Comparison of ENCODE assay signal across 24 cellular contexts in genomic region chr9:127848756-127849504, GRCh38. TPM values are rescaled to one million over a fixed set of nuclear protein-coding genes. Genes with fewer than 3 reads are reported as not detected.
DNase-seq lines count a peak whose midpoint lies in the region; ATAC-seq, FAIRE-seq and TF ChIP-seq lines count a peak whose summit lies in the region.
"Had no signal": no experiment of that assay in that cellular context is flagged by ENCODE, and none has a peak within 500 bp of the region (broad histone marks: within the 10 kb centered on the region; RNA-seq: fewer than 3 reads in every experiment).

No MANE protein-coding gene starts in this region.

- H3K27ac ChIP-seq in WERI-Rb-1 (peak overlapping the region; percentile 94), kidney (ENCODE audit: low read depth in 2 of 2, low read length in 2 of 2) (peak overlapping the region; percentile 84 to 90)
- H3K27ac ChIP-seq: GM23248, transverse colon had no signal

- peaks cover 27% of the 10 kb centered on the region for H3K4me1 Mint-ChIP-seq in activated CD8-positive, alpha-beta T cell treated with anti-CD3 and anti-CD28 coated beads, Interleukin-2, amount 10 ng/mL, durations not matched to agents 7 days and 5 days (ENCODE audit: low read depth)
- H3K4me1 Mint-ChIP-seq in activated CD8-positive, alpha-beta T cell treated with anti-CD3 and anti-CD28 coated beads for 36 hours (ENCODE audit: low read depth): peaks cover 12% of the 10 kb centered on the region
- peaks cover 16 to 26% of the 10 kb centered on the region in 2 donors for H3K4me1 Mint-ChIP-seq in stimulated activated naive B cell treated with anti-CD40 and anti-IgM and Interleukin-4, amounts not matched to agents 10 μg/mL and 1 μg/mL and 100 μg/mL, for 72 hours

- H3K4me1 ChIP-seq in kidney (ENCODE audit: control insufficient read depth in 1 of 2, insufficient read depth in 1 of 2, low read depth in 1 of 2, low read length in 2 of 2): peaks cover 3 to 22% of the 10 kb centered on the region in 2 donors

- H3K4me3 ChIP-seq in WERI-Rb-1 (ENCODE audit: low read depth, low read length) (no peak overlapping the region), kidney (ENCODE audit: low read length in 2 of 2) (peak overlapping the region; percentile 47 to 81)
- H3K4me3 ChIP-seq: GM23248, transverse colon had no signal

- no peak for DNase-seq in activated CD8-positive, alpha-beta T cell treated with anti-CD3 and anti-CD28 coated beads, Interleukin-2, amount 10 ng/mL, durations not matched to agents 7 days and 5 days
- no peak for DNase-seq in activated CD8-positive, alpha-beta T cell treated with anti-CD3 and anti-CD28 coated beads for 36 hours
- DNase-seq in WERI-Rb-1 (no peak), kidney (no peak), D341Med (ENCODE audit: low spot score) (no peak), NCI-H226 (no peak), SW 1271 (lab: John Stamatoyannopoulos, UW) (no peak)
- no peak for DNase-seq in stimulated activated naive B cell treated with anti-CD40 and anti-IgM and Interleukin-4, amounts not matched to agents 10 μg/mL and 1 μg/mL and 100 μg/mL, for 72 hours
- DNase-seq: 8988T; activated naive CD4-positive, alpha-beta T cell treated with anti-CD3 and anti-CD28 coated beads, Interleukin-2, amount 10 ng/mL, durations not matched to agents 7 days and 5 days; activated T-cell treated with anti-CD3 and anti-CD28 coated beads, Interleukin-2, amount 50 U/mL, for 72 hours; CD8-positive, alpha-beta memory T cell; GM23248; Karpas-422; kidney glomerular epithelial cell; MV-4-11; NCI-H1694; NCI-H526; stimulated activated CD4-positive, alpha-beta T cell treated with anti-CD3 and anti-CD28 coated beads, Interleukin-2, amount 100 ng/mL, for 48 hours; T-cell; transverse colon had no signal

- H3K36me3 ChIP-seq in WERI-Rb-1 (peaks cover 3% of the 10 kb centered on the region; the same call in 1 of the 2 replicates), kidney (ENCODE audit: control insufficient read depth in 1 of 2, insufficient read depth in 2 of 2, low read length in 2 of 2) (peaks cover 0 to 16% of the 10 kb centered on the region in 2 donors)
- H3K36me3 ChIP-seq: transverse colon had no signal

- H3K9me3 ChIP-seq in WERI-Rb-1 (ENCODE audit: severe bottlenecking): peaks cover 26% of the 10 kb centered on the region
- H3K9me3 ChIP-seq in kidney (ENCODE audit: control insufficient read depth in 1 of 2, low read length in 2 of 2): peaks cover 0 to 6% of the 10 kb centered on the region in 2 donors
- H3K9me3 ChIP-seq: transverse colon had no signal

- no peak overlapping the region for H3K4me3 Mint-ChIP-seq in activated CD8-positive, alpha-beta T cell treated with anti-CD3 and anti-CD28 coated beads, Interleukin-2, amount 10 ng/mL, durations not matched to agents 7 days and 5 days
- H3K4me3 Mint-ChIP-seq in activated CD8-positive, alpha-beta T cell treated with anti-CD3 and anti-CD28 coated beads for 36 hours: no peak overlapping the region
- no peak overlapping the region for H3K4me3 Mint-ChIP-seq in stimulated activated naive B cell treated with anti-CD40 and anti-IgM and Interleukin-4, amounts not matched to agents 10 μg/mL and 1 μg/mL and 100 μg/mL, for 72 hours
- H3K4me3 Mint-ChIP-seq: activated naive CD4-positive, alpha-beta T cell treated with anti-CD3 and anti-CD28 coated beads, Interleukin-2, amount 10 ng/mL, durations not matched to agents 7 days and 5 days; activated T-cell treated with anti-CD3 and anti-CD28 coated beads, Interleukin-2, amount 50 U/mL, for 72 hours; stimulated activated memory B cell treated with anti-CD40 and anti-IgM and Interleukin-4, amounts not matched to agents 10 μg/mL and 1 μg/mL and 100 μg/mL, for 72 hours; T-cell had no signal

- no peaks in the 10 kb centered on the region for H3K27me3 Mint-ChIP-seq in activated CD8-positive, alpha-beta T cell treated with anti-CD3 and anti-CD28 coated beads, Interleukin-2, amount 10 ng/mL, durations not matched to agents 7 days and 5 days (ENCODE audit: low read depth)
- no peaks in the 10 kb centered on the region for H3K27me3 Mint-ChIP-seq in activated CD8-positive, alpha-beta T cell treated with anti-CD3 and anti-CD28 coated beads for 36 hours
- no peaks in the 10 kb centered on the region for H3K27me3 Mint-ChIP-seq in stimulated activated naive B cell treated with anti-CD40 and anti-IgM and Interleukin-4, amounts not matched to agents 10 μg/mL and 1 μg/mL and 100 μg/mL, for 72 hours
- H3K27me3 Mint-ChIP-seq: activated naive CD4-positive, alpha-beta T cell treated with anti-CD3 and anti-CD28 coated beads, Interleukin-2, amount 10 ng/mL, durations not matched to agents 7 days and 5 days; stimulated activated memory B cell treated with anti-CD40 and anti-IgM and Interleukin-4, amounts not matched to agents 10 μg/mL and 1 μg/mL and 100 μg/mL, for 72 hours; T-cell had no signal

- peaks cover 42% of the 10 kb centered on the region for H3K36me3 Mint-ChIP-seq in activated CD8-positive, alpha-beta T cell treated with anti-CD3 and anti-CD28 coated beads, Interleukin-2, amount 10 ng/mL, durations not matched to agents 7 days and 5 days (ENCODE audit: low read depth)
- H3K36me3 Mint-ChIP-seq in activated CD8-positive, alpha-beta T cell treated with anti-CD3 and anti-CD28 coated beads for 36 hours (ENCODE audit: low read depth): peaks cover 22% of the 10 kb centered on the region
- peaks cover 23 to 34% of the 10 kb centered on the region in 2 donors for H3K36me3 Mint-ChIP-seq in stimulated activated naive B cell treated with anti-CD40 and anti-IgM and Interleukin-4, amounts not matched to agents 10 μg/mL and 1 μg/mL and 100 μg/mL, for 72 hours

- H3K9ac ChIP-seq in kidney (ENCODE audit: low read length in 2 of 2): peak overlapping the region in 1 of 2 donors; percentile 66
- H3K9ac ChIP-seq: GM23248 had no signal

- intact Hi-C loops in activated CD8-positive, alpha-beta T cell treated with anti-CD3 and anti-CD28 coated beads for 36 hours (cut with micrococcal nuclease): no loop called here
- intact Hi-C loops in kidney (cut with DNase I): no loop called here

- no peak for TF ChIP-seq CTCF in activated CD8-positive, alpha-beta T cell treated with anti-CD3 and anti-CD28 coated beads for 36 hours (IDR thresholded peaks at IDR 0.05)
- TF ChIP-seq CTCF in WERI-Rb-1 (IDR thresholded peaks at IDR 0.05; ENCODE audit: low read depth, low read length) (no peak), kidney (IDR thresholded peaks at IDR 0.05; ENCODE audit: borderline replicate concordance, extremely low read depth, insufficient read depth) (no peak)

- CTCF ChIA-PET in activated CD8-positive, alpha-beta T cell treated with anti-CD3 and anti-CD28 coated beads, Interleukin-2, amount 10 ng/mL, durations not matched to agents 7 days and 5 days (lab: Charles Lee): no interaction called here
- CTCF ChIA-PET in activated CD8-positive, alpha-beta T cell treated with anti-CD3 and anti-CD28 coated beads for 36 hours (lab: Charles Lee): no interaction called here

- POLR2A ChIA-PET in activated CD8-positive, alpha-beta T cell treated with anti-CD3 and anti-CD28 coated beads, Interleukin-2, amount 10 ng/mL, durations not matched to agents 7 days and 5 days (lab: Charles Lee): no interaction called here
- POLR2A ChIA-PET in activated CD8-positive, alpha-beta T cell treated with anti-CD3 and anti-CD28 coated beads for 36 hours (lab: Charles Lee): no interaction called here

- FAIRE-seq in kidney (lab: Jason Lieb, UNC): no peak
- FAIRE-seq: GM18507 had no signal

- no peaks in the 10 kb centered on the region for H3K27me3 ChIP-seq in WERI-Rb-1 (ENCODE audit: insufficient read depth, low read depth, severe bottlenecking)
- H3K27me3 ChIP-seq: transverse colon had no signal

- peak overlapping the region; percentile 23 for H3K27ac Mint-ChIP-seq in activated CD8-positive, alpha-beta T cell treated with anti-CD3 and anti-CD28 coated beads, Interleukin-2, amount 10 ng/mL, durations not matched to agents 7 days and 5 days
- H3K27ac Mint-ChIP-seq in activated CD8-positive, alpha-beta T cell treated with anti-CD3 and anti-CD28 coated beads for 36 hours: no peak overlapping the region
- peak overlapping the region; percentile 56 for H3K27ac Mint-ChIP-seq in stimulated activated naive B cell treated with anti-CD40 and anti-IgM and Interleukin-4, amounts not matched to agents 10 μg/mL and 1 μg/mL and 100 μg/mL, for 72 hours
- H3K27ac Mint-ChIP-seq: activated naive CD4-positive, alpha-beta T cell treated with anti-CD3 and anti-CD28 coated beads, Interleukin-2, amount 10 ng/mL, durations not matched to agents 7 days and 5 days; activated T-cell treated with anti-CD3 and anti-CD28 coated beads, Interleukin-2, amount 50 U/mL, for 72 hours; stimulated activated memory B cell treated with anti-CD40 and anti-IgM and Interleukin-4, amounts not matched to agents 10 μg/mL and 1 μg/mL and 100 μg/mL, for 72 hours; T-cell had no signal

- no peak for ATAC-seq in activated CD8-positive, alpha-beta T cell treated with anti-CD3 and anti-CD28 coated beads, Interleukin-2, amount 10 ng/mL, durations not matched to agents 7 days and 5 days
- no peak for ATAC-seq in activated CD8-positive, alpha-beta T cell treated with anti-CD3 and anti-CD28 coated beads for 36 hours
- no peak for ATAC-seq in stimulated activated naive B cell treated with anti-CD40 and anti-IgM and Interleukin-4, amounts not matched to agents 10 μg/mL and 1 μg/mL and 100 μg/mL, for 72 hours (replicated peaks)
- ATAC-seq: activated T-cell treated with anti-CD3 and anti-CD28 coated beads, Interleukin-2, amount 50 U/mL, for 72 hours; Panc1; stimulated activated memory B cell treated with anti-CD40 and anti-IgM and Interleukin-4, amounts not matched to agents 10 μg/mL and 1 μg/mL and 100 μg/mL, for 72 hours; T-cell had no signal

- H3K9me3 Mint-ChIP-seq in activated CD8-positive, alpha-beta T cell treated with anti-CD3 and anti-CD28 coated beads, Interleukin-2, amount 10 ng/mL, durations not matched to agents 7 days and 5 days (ENCODE audit: insufficient read depth): peaks cover 17% of the 10 kb centered on the region
- H3K9me3 Mint-ChIP-seq in activated CD8-positive, alpha-beta T cell treated with anti-CD3 and anti-CD28 coated beads for 36 hours: peaks cover 12% of the 10 kb centered on the region
- peaks cover 12 to 17% of the 10 kb centered on the region in 2 donors for H3K9me3 Mint-ChIP-seq in stimulated activated naive B cell treated with anti-CD40 and anti-IgM and Interleukin-4, amounts not matched to agents 10 μg/mL and 1 μg/mL and 100 μg/mL, for 72 hours

RNA-seq across cellular contexts. Expression of gene ENG, which starts 5.5 kb away (rescaled TPM):
- 10 to 100 TPM; 22.9 to 24.3 TPM for total RNA-seq in activated CD8-positive, alpha-beta T cell treated with anti-CD3 and anti-CD28 coated beads, Interleukin-2, amount 10 ng/mL, durations not matched to agents 7 days and 5 days
- total RNA-seq in activated CD8-positive, alpha-beta T cell treated with anti-CD3 and anti-CD28 coated beads for 36 hours: 10 to 100 TPM; 14.2 to 15.0 TPM
- total RNA-seq in kidney: 135 TPM
- 158 TPM for polyA plus RNA-seq in kidney (ENCODE audit: insufficient read depth, low read depth, low replicate concordance)

RNA-seq across cellular contexts. Expression of gene AK1, which starts 28.5 kb away (rescaled TPM):
- total RNA-seq in activated CD8-positive, alpha-beta T cell treated with anti-CD3 and anti-CD28 coated beads, Interleukin-2, amount 10 ng/mL, durations not matched to agents 7 days and 5 days: 10 to 100 TPM; 22.4 to 30.4 TPM
- 10 to 100 TPM; 12.1 to 14.8 TPM for total RNA-seq in activated CD8-positive, alpha-beta T cell treated with anti-CD3 and anti-CD28 coated beads for 36 hours
- 77.9 TPM for total RNA-seq in kidney
- polyA plus RNA-seq in kidney (ENCODE audit: insufficient read depth, low read depth, low replicate concordance): 185 TPM

RNA-seq across cellular contexts. Expression of gene FPGS, which starts 46.2 kb away (rescaled TPM):
- total RNA-seq in activated CD8-positive, alpha-beta T cell treated with anti-CD3 and anti-CD28 coated beads, Interleukin-2, amount 10 ng/mL, durations not matched to agents 7 days and 5 days: 10 to 100 TPM; 91.5 to 98.3 TPM
- total RNA-seq in activated CD8-positive, alpha-beta T cell treated with anti-CD3 and anti-CD28 coated beads for 36 hours: 10 to 100 TPM; 79.8 to 80.4 TPM
- total RNA-seq in kidney: 77.2 TPM
- 44.0 TPM for polyA plus RNA-seq in kidney (ENCODE audit: insufficient read depth, low read depth, low replicate concordance)

RNA-seq across cellular contexts. Expression of gene ST6GALNAC6, which starts 50.5 kb away (rescaled TPM):
- 10 to 100 TPM; 68.6 to 77.6 TPM for total RNA-seq in activated CD8-positive, alpha-beta T cell treated with anti-CD3 and anti-CD28 coated beads, Interleukin-2, amount 10 ng/mL, durations not matched to agents 7 days and 5 days
- total RNA-seq in activated CD8-positive, alpha-beta T cell treated with anti-CD3 and anti-CD28 coated beads for 36 hours: 10 to 100 TPM; 36.9 to 38.8 TPM
- 74.6 TPM for total RNA-seq in kidney
- 75.0 TPM for polyA plus RNA-seq in kidney (ENCODE audit: insufficient read depth, low read depth, low replicate concordance)
